In genomic region chr20:38633577-38634093, GRCh38 we compare ENCODE assay signal across 8 cellular contexts. TPM values are rescaled to one million over a fixed set of nuclear protein-coding genes. Genes with fewer than 3 reads are reported as not detected.
DNase-seq lines count a peak whose midpoint lies in the region; ATAC-seq and TF ChIP-seq lines count a peak whose summit lies in the region.

No MANE protein-coding gene starts in this region.

- no peak overlapping the region for H3K27ac ChIP-seq in foreskin keratinocyte

- DNase-seq in SIG-M5 treated with dmso at 0.1 percent for 504 hours (lab: John Stamatoyannopoulos, UW; ENCODE audit: unreplicated experiment): peak; percentile 50
- no peak for DNase-seq in SIG-M5 (lab: John Stamatoyannopoulos, UW)
- peak; percentile 69 for DNase-seq in LoVo (ENCODE audit: low spot score)
- peak; percentile 61 for DNase-seq in RPMI7951 (ENCODE audit: low read depth)
- peak; percentile 61 to 72 for DNase-seq in activated T-cell treated with anti-CD3 and anti-CD28 coated beads, Interleukin-2, amount 50 U/mL, for 72 hours
- DNase-seq in foreskin keratinocyte: no peak
- peak; percentile 53 for DNase-seq in progenitor cell of endocrine pancreas (ENCODE audit: low spot score, unreplicated experiment)

- no peak overlapping the region for H3K4me3 Mint-ChIP-seq in activated T-cell treated with anti-CD3 and anti-CD28 coated beads, Interleukin-2, amount 50 U/mL, for 72 hours
- no peak overlapping the region for H3K4me3 Mint-ChIP-seq in progenitor cell of endocrine pancreas (ENCODE audit: low read depth)

- peaks cover 6% of the 10 kb centered on the region for H3K27me3 Mint-ChIP-seq in activated T-cell treated with anti-CD3 and anti-CD28 coated beads, Interleukin-2, amount 50 U/mL, for 72 hours (ENCODE audit: low read depth)
- peaks cover 9% of the 10 kb centered on the region for H3K27me3 Mint-ChIP-seq in progenitor cell of endocrine pancreas

- H3K36me3 Mint-ChIP-seq in activated T-cell treated with anti-CD3 and anti-CD28 coated beads, Interleukin-2, amount 50 U/mL, for 72 hours (ENCODE audit: insufficient read depth in 2 of 2): no peaks in the 10 kb centered on the region
- H3K36me3 Mint-ChIP-seq in progenitor cell of endocrine pancreas (ENCODE audit: insufficient read depth): no peaks in the 10 kb centered on the region

- H3K4me1 Mint-ChIP-seq in activated T-cell treated with anti-CD3 and anti-CD28 coated beads, Interleukin-2, amount 50 U/mL, for 72 hours (ENCODE audit: low read depth): peaks cover 9% of the 10 kb centered on the region
- H3K4me1 Mint-ChIP-seq in progenitor cell of endocrine pancreas (ENCODE audit: low read depth): no peaks in the 10 kb centered on the region

- peaks cover 3% of the 10 kb centered on the region for H3K27me3 ChIP-seq in foreskin keratinocyte

- ATAC-seq in activated T-cell treated with anti-CD3 and anti-CD28 coated beads, Interleukin-2, amount 50 U/mL, for 72 hours (replicated peaks in 1 of 2): peak; percentile 76 to 82
- ATAC-seq in foreskin keratinocyte: peak; percentile 72
- ATAC-seq in GM19463 (IDR thresholded peaks at IDR 0.05; ENCODE audit: unreplicated experiment): no peak

- no peaks in the 10 kb centered on the region for H3K9me3 Mint-ChIP-seq in activated T-cell treated with anti-CD3 and anti-CD28 coated beads, Interleukin-2, amount 50 U/mL, for 72 hours
- H3K9me3 Mint-ChIP-seq in progenitor cell of endocrine pancreas (ENCODE audit: low read depth): no peaks in the 10 kb centered on the region

- no peaks in the 10 kb centered on the region for H3K4me1 ChIP-seq in foreskin keratinocyte

- no peak overlapping the region for H3K27ac Mint-ChIP-seq in activated T-cell treated with anti-CD3 and anti-CD28 coated beads, Interleukin-2, amount 50 U/mL, for 72 hours
- no peak overlapping the region for H3K27ac Mint-ChIP-seq in progenitor cell of endocrine pancreas

- TF ChIP-seq CTCF in foreskin keratinocyte (conservative IDR thresholded peaks at IDR 0.05) (peak; percentile 77), progenitor cell of endocrine pancreas (IDR thresholded peaks at IDR 0.05; ENCODE audit: unreplicated experiment) (peak; percentile 79)

RNA-seq across cellular contexts. Expression of gene ARHGAP40, which starts 32.0 kb away (rescaled TPM):
- 0.10 TPM in 1 of 2 replicates, not detected in the other for total RNA-seq in RPMI7951 (2014; rRNA removed; shearing (Covaris generic))
- not detected for total RNA-seq in activated T-cell treated with anti-CD3 and anti-CD28 coated beads, Interleukin-2, amount 50 U/mL, for 72 hours
- total RNA-seq in foreskin keratinocyte (0.07 TPM in 2 replicates), progenitor cell of endocrine pancreas (0.13 TPM in 1 of 2 replicates, not detected in the other)
- polyA plus RNA-seq in foreskin keratinocyte: 0.06 and 0.10 TPM in 2 replicates

RNA-seq across cellular contexts. Expression of gene ADIG, which starts 52.6 kb away (rescaled TPM):
- not detected in 2 replicates for total RNA-seq in RPMI7951 (2014; rRNA removed; shearing (Covaris generic))
- not detected for total RNA-seq in activated T-cell treated with anti-CD3 and anti-CD28 coated beads, Interleukin-2, amount 50 U/mL, for 72 hours
- total RNA-seq in foreskin keratinocyte: not detected in 2 replicates
- not detected in 2 replicates for polyA plus RNA-seq in foreskin keratinocyte
- total RNA-seq in progenitor cell of endocrine pancreas: not detected in 2 replicates

Comparison
In these comparisons a context has a peak if more than half of its experiments do, and no peak if none do; other contexts are left out.
1. DNase-seq: peak in SIG-M5 treated with dmso at 0.1 percent for 504 hours (single experiment), LoVo (single experiment), RPMI7951 (single experiment), activated T-cell treated with anti-CD3 and anti-CD28 coated beads, Interleukin-2, amount 50 U/mL, for 72 hours (2 of 2) and progenitor cell of endocrine pancreas (single experiment); none in SIG-M5 (single experiment) and foreskin keratinocyte (0 of 2).